17 cellular contexts compared by ENCODE assay signal in genomic region chr10:34933676-34934075, GRCh38.
DNase-seq lines count a peak whose midpoint lies in the region; FAIRE-seq and TF ChIP-seq lines count a peak whose summit lies in the region.
"Had no signal": no experiment of that assay in that cellular context is flagged by ENCODE, and none has a peak within 500 bp of the region (broad histone marks: within the 10 kb centered on the region; RNA-seq: fewer than 3 reads in every experiment).

No MANE protein-coding gene starts in this region.

- H3K36me3 ChIP-seq in suprapubic skin = no peaks in the 10 kb centered on the region
- H3K36me3 ChIP-seq in WERI-Rb-1 = no peaks in the 10 kb centered on the region
- no peaks in the 10 kb centered on the region for H3K36me3 ChIP-seq in spleen

- intact Hi-C loops in spleen (cut with DNase I; ENCODE audit: low total_unique reads) = no loop called here

- DNase-seq in NCI-H2227 treated with DMSO at 0.1 percent for 48 hours (lab: John Stamatoyannopoulos, UW) (peak; percentile 17), fibroblast of the aortic adventitia (ENCODE audit: low read depth) (peak; percentile 19), medulla oblongata (ENCODE audit: extremely low spot score) (peak; percentile 5), suprapubic skin (ENCODE audit: low spot score in 2 of 2) (no peak), WERI-Rb-1 (no peak), spleen (no peak), H54 (ENCODE audit: insufficient read length, low spot score) (no peak)
- no peak for DNase-seq in activated naive CD4-positive, alpha-beta T cell treated with Interleukin-2 at 50 U/mL for 16 hours
- DNase-seq: activated CD4-positive, alpha-beta T cell treated with anti-CD3 and anti-CD28 coated beads, Interleukin-2, amount 50 U/mL, for 1 hour; activated T-cell treated with anti-CD3 and anti-CD28 coated beads, Interleukin-2, amount 50 U/mL, for 48 hours; AML-193; amniotic stem cell; HFFc6; kidney glomerular epithelial cell; NCI-H2029; NCI-H774; stimulated activated CD4-positive, alpha-beta T cell treated with anti-CD3 and anti-CD28 coated beads, Interleukin-12 subunit alpha, Interleukin-12 subunit beta, amount 100 ng/mL, for 4 hours had no signal

- no peaks in the 10 kb centered on the region for H3K27me3 ChIP-seq in suprapubic skin
- no peaks in the 10 kb centered on the region for H3K27me3 ChIP-seq in WERI-Rb-1 (ENCODE audit: insufficient read depth, low read depth, severe bottlenecking)
- H3K27me3 ChIP-seq in spleen (replicated peaks in 1 of 7) = no peaks in the 10 kb centered on the region

- FAIRE-seq in H54 (lab: Jason Lieb, UNC) = no peak

- TF ChIP-seq EP300 in suprapubic skin (IDR thresholded peaks at IDR 0.05) = no peak

- H3K27ac ChIP-seq in suprapubic skin = peak overlapping the region; percentile 24
- no peak overlapping the region for H3K27ac ChIP-seq in WERI-Rb-1
- no peak overlapping the region for H3K27ac ChIP-seq in spleen

- H3K4me1 ChIP-seq in suprapubic skin (peaks cover 10% of the 10 kb centered on the region), spleen (no peaks in the 10 kb centered on the region)

- H3K9me3 ChIP-seq in suprapubic skin = no peaks in the 10 kb centered on the region
- H3K9me3 ChIP-seq in WERI-Rb-1 (ENCODE audit: severe bottlenecking) = no peaks in the 10 kb centered on the region
- no peaks in the 10 kb centered on the region for H3K9me3 ChIP-seq in spleen

- TF ChIP-seq CTCF in fibroblast of the aortic adventitia (IDR thresholded peaks at IDR 0.05; ENCODE audit: insufficient read depth, low read length) = no peak
- no peak for TF ChIP-seq CTCF in suprapubic skin (IDR thresholded peaks at IDR 0.05)
- no peak for TF ChIP-seq CTCF in WERI-Rb-1 (IDR thresholded peaks at IDR 0.05; ENCODE audit: low read depth, low read length)
- no peak for TF ChIP-seq CTCF in spleen (IDR thresholded peaks at IDR 0.05 in 8 of 11, conservative IDR thresholded peaks at IDR 0.05 in 3 of 11)

- no peak overlapping the region for H3K4me3 ChIP-seq in fibroblast of the aortic adventitia (ENCODE audit: low read depth, low read length)
- no peak overlapping the region for H3K4me3 ChIP-seq in suprapubic skin
- H3K4me3 ChIP-seq in WERI-Rb-1 (ENCODE audit: low read depth, low read length) = no peak overlapping the region
- no peak overlapping the region for H3K4me3 ChIP-seq in spleen

- 31% methylated on average over 8 of the region's 9 CpGs for WGBS in suprapubic skin
- 54 to 82% (median 76%) methylated on average over 9 of the region's 9 CpGs for WGBS in spleen, 5 donors

- TF ChIP-seq POLR2A in suprapubic skin (IDR thresholded peaks at IDR 0.05) (no peak), spleen (IDR thresholded peaks at IDR 0.05) (no peak), H54 (IDR thresholded peaks at IDR 0.05; ENCODE audit: low read depth, low read length) (no peak)

Comparison
In these comparisons a context has a peak if more than half of its experiments do, and no peak if none do; other contexts are left out.
1. DNase-seq: peak in NCI-H2227 treated with DMSO at 0.1 percent for 48 hours (single experiment), fibroblast of the aortic adventitia (single experiment) and medulla oblongata (single experiment); none in suprapubic skin (0 of 2), WERI-Rb-1 (single experiment), spleen (single experiment), activated naive CD4-positive, alpha-beta T cell treated with Interleukin-2 at 50 U/mL for 16 hours (single experiment) and H54 (single experiment).